ENCODE assay signal across 23 cellular contexts in genomic region chr12:58306266-58306995, GRCh38.
A peak's percentile ranks its signal among the peaks of the same experiment; 100 is the strongest.
DNase-seq lines count a peak whose midpoint lies in the region; ATAC-seq lines count a peak whose summit lies in the region.
"Had no signal": no experiment of that assay in that cellular context is flagged by ENCODE, and none has a peak within 500 bp of the region (broad histone marks: within the 10 kb centered on the region; RNA-seq: fewer than 3 reads in every experiment).

No MANE protein-coding gene starts in this region.

- ATAC-seq in GM19023 (IDR thresholded peaks at IDR 0.05; ENCODE audit: unreplicated experiment) (no peak), HG03521 (IDR thresholded peaks at IDR 0.05; ENCODE audit: unreplicated experiment) (no peak)
- ATAC-seq: T-cell had no signal

- peak; percentile 17 for DNase-seq in EH (ENCODE audit: low read depth)
- DNase-seq in LHCN-M2 (ENCODE audit: low read depth), result peak; percentile 36
- peak; percentile 48 for DNase-seq in dermis blood vessel endothelial cell
- peak; percentile 12 for DNase-seq in kidney tubule cell (ENCODE audit: low spot score)
- DNase-seq in SKM-1 treated with dmso at 0.1 percent for 144 hours (lab: John Stamatoyannopoulos, UW; ENCODE audit: unreplicated experiment), result no peak
- no peak for DNase-seq in anterior cingulate cortex (lab: John Stamatoyannopoulos, UW)
- DNase-seq: BE2C; CD8-positive, alpha-beta memory T cell; DMS153; DND-41; GOT3; MV-4-11; NCI-H1105; NCI-H1436 treated with DMSO at 0.1 percent for 48 hours; NCI-H187 treated with DMSO at 0.1 percent for 48 hours; NCI-H446; NCI-H524 treated with DMSO at 0.1 percent for 48 hours; NCI-H774; Right ventricle myocardium superior; RPMI8226; T-cell had no signal

Comparison
In these comparisons a context has a peak if more than half of its experiments do, and no peak if none do; other contexts are left out.
1. DNase-seq: peak in EH (single experiment), LHCN-M2 (single experiment), dermis blood vessel endothelial cell (single experiment) and kidney tubule cell (single experiment); none in SKM-1 treated with dmso at 0.1 percent for 144 hours (single experiment) and anterior cingulate cortex (0 of 58).